ENCODE assay signal across 8 cellular contexts in genomic region chr17:63740464-63741181, GRCh38. TPM values are rescaled to one million over a fixed set of nuclear protein-coding genes. Genes with fewer than 3 reads are reported as not detected.
DNase-seq lines count a peak whose midpoint lies in the region; ATAC-seq and TF ChIP-seq lines count a peak whose summit lies in the region.

No MANE protein-coding gene starts in this region.

- H3K36me3 ChIP-seq in BE2C: no peaks in the 10 kb centered on the region
- peaks cover 2% of the 10 kb centered on the region; the same call in 1 of the 2 replicates for H3K36me3 ChIP-seq in SU-DHL-6 (ENCODE audit: low read length)
- H3K36me3 ChIP-seq in fibroblast of lung (ENCODE audit: control insufficient read depth, insufficient read depth, low read length): no peaks in the 10 kb centered on the region
- H3K36me3 ChIP-seq in neutrophil: peaks cover 2% of the 10 kb centered on the region

- ATAC-seq in GM21447 (IDR thresholded peaks at IDR 0.05; ENCODE audit: unreplicated experiment): peak; percentile 3
- no peak for ATAC-seq in GM21529 (IDR thresholded peaks at IDR 0.05; ENCODE audit: unreplicated experiment)

- H3K9me2 ChIP-seq in SU-DHL-6 (replicated peaks; ENCODE audit: insufficient read depth, low read length): no peaks in the 10 kb centered on the region

- peak overlapping the region; percentile 93 for H3K4me2 ChIP-seq in SU-DHL-6 (ENCODE audit: low read depth, low read length, poor library complexity, severe bottlenecking)
- peak overlapping the region; percentile 29 for H3K4me2 ChIP-seq in fibroblast of lung (ENCODE audit: extremely low read depth, insufficient read depth, low read length)

- TF ChIP-seq CTCF in BE2C (IDR thresholded peaks at IDR 0.05; ENCODE audit: low read depth, low read length): no peak
- TF ChIP-seq CTCF in SU-DHL-6 (IDR thresholded peaks at IDR 0.05; ENCODE audit: insufficient read depth, low read length, poor library complexity, severe bottlenecking): no peak
- TF ChIP-seq CTCF in fibroblast of lung (conservative IDR thresholded peaks at IDR 0.05 in 1 of 2, IDR thresholded peaks at IDR 0.05 in 1 of 2; ENCODE audit: low read depth in 1 of 2, low read length in 2 of 2): no peak
- TF ChIP-seq CTCF in neutrophil (IDR thresholded peaks at IDR 0.05): no peak

- H3K9me3 ChIP-seq in BE2C: no peaks in the 10 kb centered on the region
- H3K9me3 ChIP-seq in SU-DHL-6 (ENCODE audit: insufficient read depth, low read length): no peaks in the 10 kb centered on the region
- no peaks in the 10 kb centered on the region for H3K9me3 ChIP-seq in fibroblast of lung (ENCODE audit: control insufficient read depth, insufficient read depth, low read depth, low read length)
- H3K9me3 ChIP-seq in neutrophil: no peaks in the 10 kb centered on the region

- H3F3A ChIP-seq in SU-DHL-6 (ENCODE audit: insufficient read depth): peaks cover 30% of the 10 kb centered on the region

- H3K27ac ChIP-seq in SU-DHL-6 (ENCODE audit: low read depth, low read length) (peak overlapping the region; percentile 72), fibroblast of lung (ENCODE audit: insufficient read depth, low read length) (peak overlapping the region; percentile 80), neutrophil (peak overlapping the region; percentile 98)

- H2AFZ ChIP-seq in SU-DHL-6 (ENCODE audit: low read depth, low read length, severe bottlenecking): peak overlapping the region; percentile 69
- H2AFZ ChIP-seq in fibroblast of lung (ENCODE audit: low read length): peak overlapping the region; percentile 73

- DNase-seq in BE2C: no peak
- DNase-seq in fibroblast of lung (ENCODE audit: low read depth in 2 of 2): peak in 1 of 2 donors; percentile 8
- no peak for DNase-seq in NCI-H2171 (lab: John Stamatoyannopoulos, UW)
- no peak for DNase-seq in activated CD4-positive, alpha-beta T cell treated with anti-CD3 and anti-CD28 coated beads for 1 hour

- H3K4me3 ChIP-seq in BE2C (ENCODE audit: low read depth, low read length): peak overlapping the region; percentile 88
- H3K4me3 ChIP-seq in SU-DHL-6 (ENCODE audit: insufficient read depth, low read length, poor library complexity, severe bottlenecking): peak overlapping the region; percentile 95
- peak overlapping the region; percentile 84 to 96 (median 92) for H3K4me3 ChIP-seq in fibroblast of lung (replicated peaks in 1 of 4; ENCODE audit: control extremely low read depth in 1 of 4, insufficient read depth in 1 of 4, low read depth in 3 of 4, low read length in 4 of 4)
- H3K4me3 ChIP-seq in neutrophil (ENCODE audit: low read depth in 1 of 2, low read length in 1 of 2): peak overlapping the region; percentile 77 to 92

- H3K27me3 ChIP-seq in BE2C (no peaks in the 10 kb centered on the region), SU-DHL-6 (ENCODE audit: low read length) (no peaks in the 10 kb centered on the region), fibroblast of lung (ENCODE audit: control insufficient read depth, insufficient read depth, low read length) (no peaks in the 10 kb centered on the region), neutrophil (no peaks in the 10 kb centered on the region)

- no peaks in the 10 kb centered on the region for H4K20me1 ChIP-seq in SU-DHL-6 (ENCODE audit: low read depth, low read length)
- no peaks in the 10 kb centered on the region for H4K20me1 ChIP-seq in fibroblast of lung (ENCODE audit: control insufficient read depth, extremely low read depth, insufficient read depth, low read length)

- H3K4me1 ChIP-seq in BE2C (no peaks in the 10 kb centered on the region), fibroblast of lung (ENCODE audit: control insufficient read depth, extremely low read depth, insufficient read depth, low read length) (peaks cover 3% of the 10 kb centered on the region), neutrophil (ENCODE audit: control insufficient read depth in 1 of 2, insufficient read depth in 1 of 2, low read depth in 1 of 2, low read length in 1 of 2) (peaks cover 45 to 50% of the 10 kb centered on the region in 2 experiments)

- H3K79me2 ChIP-seq in SU-DHL-6 (ENCODE audit: insufficient read depth, low read length) (peaks cover 26% of the 10 kb centered on the region), fibroblast of lung (ENCODE audit: control insufficient read depth, insufficient read depth, low read length) (peaks cover 13% of the 10 kb centered on the region)

- H3K9ac ChIP-seq in SU-DHL-6 (ENCODE audit: low read length) (peak overlapping the region; percentile 96), fibroblast of lung (ENCODE audit: insufficient read depth, low read length) (peak overlapping the region; percentile 79)

RNA-seq across cellular contexts. Expression of gene STRADA, which starts 1.0 kb away (rescaled TPM):
- polyA plus RNA-seq in BE2C (2012; ENCODE audit: insufficient read depth, insufficient read length, low read depth): 45.0 TPM
- total RNA-seq in fibroblast of lung: 14.6 and 22.8 TPM in 2 replicates
- 22.8 and 29.2 TPM in 2 replicates for polyA plus RNA-seq in fibroblast of lung
- polyA plus RNA-seq in fibroblast of lung (2012): 17.3 and 23.4 TPM in 2 replicates
- 54.0 and 54.5 TPM in 2 replicates for polyA minus RNA-seq in fibroblast of lung (ENCODE audit: low replicate concordance)

RNA-seq across cellular contexts. Expression of gene CCDC47, which starts 32.8 kb away (rescaled TPM):
- polyA plus RNA-seq in BE2C (2012; ENCODE audit: insufficient read depth, insufficient read length, low read depth): 168 TPM
- 64.5 and 65.6 TPM in 2 replicates for total RNA-seq in fibroblast of lung
- polyA plus RNA-seq in fibroblast of lung: 72.3 and 83.2 TPM in 2 replicates
- 59.4 and 60.5 TPM in 2 replicates for polyA plus RNA-seq in fibroblast of lung (2012)
- 24.7 and 37.8 TPM in 2 replicates for polyA minus RNA-seq in fibroblast of lung (ENCODE audit: low replicate concordance)

RNA-seq across cellular contexts. Expression of gene DDX42, which starts 33.3 kb away (rescaled TPM):
- 125 TPM for polyA plus RNA-seq in BE2C (2012; ENCODE audit: insufficient read depth, insufficient read length, low read depth)
- total RNA-seq in fibroblast of lung: 53.4 and 61.8 TPM in 2 replicates
- 67.0 and 81.5 TPM in 2 replicates for polyA plus RNA-seq in fibroblast of lung
- 56.0 and 63.3 TPM in 2 replicates for polyA plus RNA-seq in fibroblast of lung (2012)
- 15.6 and 63.3 TPM in 2 replicates for polyA minus RNA-seq in fibroblast of lung (ENCODE audit: low replicate concordance)

RNA-seq across cellular contexts. Expression of gene LIMD2, which starts 40.7 kb away (rescaled TPM):
- polyA plus RNA-seq in BE2C (2012; ENCODE audit: insufficient read depth, insufficient read length, low read depth): 128 TPM
- 3.1 and 3.3 TPM in 2 replicates for total RNA-seq in fibroblast of lung
- polyA plus RNA-seq in fibroblast of lung: 2.9 TPM in 2 replicates
- 4.9 and 6.4 TPM in 2 replicates for polyA plus RNA-seq in fibroblast of lung (2012)
- 1.2 and 2.3 TPM in 2 replicates for polyA minus RNA-seq in fibroblast of lung (ENCODE audit: low replicate concordance)
